In genomic region chr1:6785721-6786505, GRCh38 we compare ENCODE assay signal across 8 cellular contexts. TPM values are rescaled to one million over a fixed set of nuclear protein-coding genes. Genes with fewer than 3 reads are reported as not detected.
DNase-seq lines count a peak whose midpoint lies in the region; ATAC-seq lines count a peak whose summit lies in the region.

No MANE protein-coding gene starts in this region.

- peak overlapping the region; percentile 83 for H3K4me3 Mint-ChIP-seq in activated CD8-positive, alpha-beta memory T cell treated with anti-CD3 and anti-CD28 coated beads, Interleukin-2, amount 10 ng/mL, durations not matched to agents 7 days and 5 days
- peak overlapping the region; percentile 94 for H3K4me3 Mint-ChIP-seq in stimulated activated naive CD8-positive, alpha-beta T cell treated with anti-CD3 and anti-CD28 coated beads, Interleukin-15, Interleukin-2, amounts not matched to agents 100 ng/mL and 50 ng/mL, for 24 hours

- ATAC-seq in activated CD8-positive, alpha-beta memory T cell treated with anti-CD3 and anti-CD28 coated beads, Interleukin-2, amount 10 ng/mL, durations not matched to agents 7 days and 5 days = peak; percentile 5
- ATAC-seq in GM21526 (IDR thresholded peaks at IDR 0.05; ENCODE audit: low FRiP score, unreplicated experiment) = no peak

- H3K27ac Mint-ChIP-seq in activated CD8-positive, alpha-beta memory T cell treated with anti-CD3 and anti-CD28 coated beads, Interleukin-2, amount 10 ng/mL, durations not matched to agents 7 days and 5 days = peak overlapping the region; percentile 87
- H3K27ac Mint-ChIP-seq in stimulated activated naive CD8-positive, alpha-beta T cell treated with anti-CD3 and anti-CD28 coated beads, Interleukin-15, Interleukin-2, amounts not matched to agents 100 ng/mL and 50 ng/mL, for 24 hours = peak overlapping the region; percentile 95

- H3K9me3 ChIP-seq in muscle layer of duodenum (ENCODE audit: control insufficient read depth in 1 of 2, low read length in 2 of 2) = no peaks in the 10 kb centered on the region

- peaks cover 0 to 4% of the 10 kb centered on the region in 2 donors for H3K36me3 ChIP-seq in muscle layer of duodenum (ENCODE audit: control insufficient read depth in 1 of 2, insufficient read depth in 2 of 2, low read length in 2 of 2)

- H3K36me3 Mint-ChIP-seq in activated CD8-positive, alpha-beta memory T cell treated with anti-CD3 and anti-CD28 coated beads, Interleukin-2, amount 10 ng/mL, durations not matched to agents 7 days and 5 days = peaks cover 9% of the 10 kb centered on the region
- H3K36me3 Mint-ChIP-seq in stimulated activated naive CD8-positive, alpha-beta T cell treated with anti-CD3 and anti-CD28 coated beads, Interleukin-15, Interleukin-2, amounts not matched to agents 100 ng/mL and 50 ng/mL, for 24 hours (ENCODE audit: low read depth) = peaks cover 17% of the 10 kb centered on the region

- H3K4me1 ChIP-seq in muscle layer of duodenum (ENCODE audit: control insufficient read depth in 1 of 2, insufficient read depth in 2 of 2, low read length in 2 of 2) = peaks cover 0 to 28% of the 10 kb centered on the region in 2 donors

- H3K4me3 ChIP-seq in muscle layer of duodenum (ENCODE audit: low read depth in 1 of 2, low read length in 2 of 2) = peak overlapping the region; percentile 77 to 89

- H3K27me3 Mint-ChIP-seq in activated CD8-positive, alpha-beta memory T cell treated with anti-CD3 and anti-CD28 coated beads, Interleukin-2, amount 10 ng/mL, durations not matched to agents 7 days and 5 days = no peaks in the 10 kb centered on the region
- H3K27me3 Mint-ChIP-seq in stimulated activated naive CD8-positive, alpha-beta T cell treated with anti-CD3 and anti-CD28 coated beads, Interleukin-15, Interleukin-2, amounts not matched to agents 100 ng/mL and 50 ng/mL, for 24 hours = no peaks in the 10 kb centered on the region

- H3K9me3 Mint-ChIP-seq in activated CD8-positive, alpha-beta memory T cell treated with anti-CD3 and anti-CD28 coated beads, Interleukin-2, amount 10 ng/mL, durations not matched to agents 7 days and 5 days (ENCODE audit: low read depth) = no peaks in the 10 kb centered on the region
- no peaks in the 10 kb centered on the region for H3K9me3 Mint-ChIP-seq in stimulated activated naive CD8-positive, alpha-beta T cell treated with anti-CD3 and anti-CD28 coated beads, Interleukin-15, Interleukin-2, amounts not matched to agents 100 ng/mL and 50 ng/mL, for 24 hours

- H3K27ac ChIP-seq in epithelial cell of prostate = peak overlapping the region; percentile 95
- peak overlapping the region; percentile 56 for H3K27ac ChIP-seq in muscle layer of duodenum (ENCODE audit: low read length)

- in situ Hi-C loops in KBM-7 (cut with MboI; ENCODE audit: low pct_unique_long_range_greater_than_20kb, low sequenced_read_pairs) = loop anchor here (25.0 kb wide), 1 partner anchor 426 kb away; no protein-coding TSS in a partner anchor

- CTCF ChIA-PET in activated CD8-positive, alpha-beta memory T cell treated with anti-CD3 and anti-CD28 coated beads, Interleukin-2, amount 10 ng/mL, durations not matched to agents 7 days and 5 days (lab: Charles Lee) = interaction anchor here (2.2 kb wide), 1 partner anchor 85 kb away, joined by 6 read pairs; the partner anchor contains the start of gene DNAJC11

- H3K4me1 Mint-ChIP-seq in activated CD8-positive, alpha-beta memory T cell treated with anti-CD3 and anti-CD28 coated beads, Interleukin-2, amount 10 ng/mL, durations not matched to agents 7 days and 5 days = peaks cover 41% of the 10 kb centered on the region
- H3K4me1 Mint-ChIP-seq in stimulated activated naive CD8-positive, alpha-beta T cell treated with anti-CD3 and anti-CD28 coated beads, Interleukin-15, Interleukin-2, amounts not matched to agents 100 ng/mL and 50 ng/mL, for 24 hours (ENCODE audit: low read depth) = peaks cover 54% of the 10 kb centered on the region

- H3K27me3 ChIP-seq in muscle layer of duodenum (ENCODE audit: low read depth, low read length) = no peaks in the 10 kb centered on the region

- DNase-seq in DMS 273 (lab: John Stamatoyannopoulos, UW; ENCODE audit: unreplicated experiment) = peak; percentile 71
- DNase-seq in DMS 273 treated with DMSO at 0.1 percent for 48 hours (lab: John Stamatoyannopoulos, UW) = no peak
- peak; percentile 29 for DNase-seq in KBM-7
- peak; percentile 57 for DNase-seq in activated CD8-positive, alpha-beta memory T cell treated with anti-CD3 and anti-CD28 coated beads, Interleukin-2, amount 10 ng/mL, durations not matched to agents 7 days and 5 days
- no peak for DNase-seq in epithelial cell of prostate (ENCODE audit: low read depth, low spot score)

RNA-seq across cellular contexts. Expression of gene CAMTA1, which starts 0.7 kb away (rescaled TPM):
- 10 to 100 TPM; 42.8 to 43.2 TPM for total RNA-seq in activated CD8-positive, alpha-beta memory T cell treated with anti-CD3 and anti-CD28 coated beads, Interleukin-2, amount 10 ng/mL, durations not matched to agents 7 days and 5 days

Comparison
In these comparisons a context has a peak if more than half of its experiments do, and no peak if none do; other contexts are left out.
1. DNase-seq: peak in DMS 273 (single experiment), KBM-7 (single experiment) and activated CD8-positive, alpha-beta memory T cell treated with anti-CD3 and anti-CD28 coated beads, Interleukin-2, amount 10 ng/mL, durations not matched to agents 7 days and 5 days (single experiment); none in DMS 273 treated with DMSO at 0.1 percent for 48 hours (single experiment) and epithelial cell of prostate (single experiment).